Comparison of ENCODE assay signal across 1 cellular context in the genomic region with DNA sequence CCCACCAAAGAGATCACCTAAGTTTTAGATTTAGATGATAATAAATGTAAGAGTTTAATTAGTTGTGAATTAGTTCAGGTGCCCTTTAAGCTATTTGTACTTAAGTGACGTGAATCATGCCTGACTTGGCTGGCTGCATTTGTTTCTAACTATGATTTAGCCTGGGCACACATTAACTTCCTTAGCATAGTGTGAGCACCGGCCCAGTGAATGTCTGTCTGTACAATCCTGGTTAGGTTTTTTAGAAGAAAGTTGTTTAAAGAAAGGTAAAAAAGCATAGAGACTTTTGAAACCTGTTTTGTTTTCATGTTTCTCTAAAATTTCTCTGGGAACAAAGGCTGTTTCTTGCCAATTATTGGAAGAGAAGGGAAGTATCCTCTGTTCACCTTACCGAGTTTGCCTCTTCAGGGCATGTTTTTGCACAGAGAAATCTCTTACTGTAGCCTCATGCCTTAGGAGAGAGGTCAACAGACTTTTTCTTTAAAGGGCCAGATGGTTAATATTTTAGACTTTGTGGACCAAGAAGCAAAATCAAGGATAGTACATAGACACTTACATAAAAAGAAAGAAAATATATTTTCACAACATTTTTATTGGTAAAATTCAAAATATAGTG.
TF ChIP-seq lines count a peak whose summit lies in the region.

No MANE protein-coding gene starts in this region.

TF ChIP-seq in liver, 16 proteins besides CTCF, POLR2A, EP300 and RAD21 (continued from another document):
- TF ChIP-seq, protein P1, sequence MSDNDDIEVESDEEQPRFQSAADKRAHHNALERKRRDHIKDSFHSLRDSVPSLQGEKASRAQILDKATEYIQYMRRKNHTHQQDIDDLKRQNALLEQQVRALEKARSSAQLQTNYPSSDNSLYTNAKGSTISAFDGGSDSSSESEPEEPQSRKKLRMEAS (IDR thresholded peaks at IDR 0.05) = peak; percentile 44
- TF ChIP-seq FOXA2 (IDR thresholded peaks at IDR 0.05) = no peak
- TF ChIP-seq FOXA1 (IDR thresholded peaks at IDR 0.05) = no peak
- TF ChIP-seq, protein P2, sequence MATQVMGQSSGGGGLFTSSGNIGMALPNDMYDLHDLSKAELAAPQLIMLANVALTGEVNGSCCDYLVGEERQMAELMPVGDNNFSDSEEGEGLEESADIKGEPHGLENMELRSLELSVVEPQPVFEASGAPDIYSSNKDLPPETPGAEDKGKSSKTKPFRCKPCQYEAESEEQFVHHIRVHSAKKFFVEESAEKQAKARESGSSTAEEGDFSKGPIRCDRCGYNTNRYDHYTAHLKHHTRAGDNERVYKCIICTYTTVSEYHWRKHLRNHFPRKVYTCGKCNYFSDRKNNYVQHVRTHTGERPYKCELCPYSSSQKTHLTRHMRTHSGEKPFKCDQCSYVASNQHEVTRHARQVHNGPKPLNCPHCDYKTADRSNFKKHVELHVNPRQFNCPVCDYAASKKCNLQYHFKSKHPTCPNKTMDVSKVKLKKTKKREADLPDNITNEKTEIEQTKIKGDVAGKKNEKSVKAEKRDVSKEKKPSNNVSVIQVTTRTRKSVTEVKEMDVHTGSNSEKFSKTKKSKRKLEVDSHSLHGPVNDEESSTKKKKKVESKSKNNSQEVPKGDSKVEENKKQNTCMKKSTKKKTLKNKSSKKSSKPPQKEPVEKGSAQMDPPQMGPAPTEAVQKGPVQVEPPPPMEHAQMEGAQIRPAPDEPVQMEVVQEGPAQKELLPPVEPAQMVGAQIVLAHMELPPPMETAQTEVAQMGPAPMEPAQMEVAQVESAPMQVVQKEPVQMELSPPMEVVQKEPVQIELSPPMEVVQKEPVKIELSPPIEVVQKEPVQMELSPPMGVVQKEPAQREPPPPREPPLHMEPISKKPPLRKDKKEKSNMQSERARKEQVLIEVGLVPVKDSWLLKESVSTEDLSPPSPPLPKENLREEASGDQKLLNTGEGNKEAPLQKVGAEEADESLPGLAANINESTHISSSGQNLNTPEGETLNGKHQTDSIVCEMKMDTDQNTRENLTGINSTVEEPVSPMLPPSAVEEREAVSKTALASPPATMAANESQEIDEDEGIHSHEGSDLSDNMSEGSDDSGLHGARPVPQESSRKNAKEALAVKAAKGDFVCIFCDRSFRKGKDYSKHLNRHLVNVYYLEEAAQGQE (IDR thresholded peaks at IDR 0.05) = peak; percentile 48
- TF ChIP-seq SP1 (IDR thresholded peaks at IDR 0.05) = peak; percentile 78
TF ChIP-seq in liver: peak in this region for 8.
